1 cellular context compared by ENCODE assay signal in the genomic region with DNA sequence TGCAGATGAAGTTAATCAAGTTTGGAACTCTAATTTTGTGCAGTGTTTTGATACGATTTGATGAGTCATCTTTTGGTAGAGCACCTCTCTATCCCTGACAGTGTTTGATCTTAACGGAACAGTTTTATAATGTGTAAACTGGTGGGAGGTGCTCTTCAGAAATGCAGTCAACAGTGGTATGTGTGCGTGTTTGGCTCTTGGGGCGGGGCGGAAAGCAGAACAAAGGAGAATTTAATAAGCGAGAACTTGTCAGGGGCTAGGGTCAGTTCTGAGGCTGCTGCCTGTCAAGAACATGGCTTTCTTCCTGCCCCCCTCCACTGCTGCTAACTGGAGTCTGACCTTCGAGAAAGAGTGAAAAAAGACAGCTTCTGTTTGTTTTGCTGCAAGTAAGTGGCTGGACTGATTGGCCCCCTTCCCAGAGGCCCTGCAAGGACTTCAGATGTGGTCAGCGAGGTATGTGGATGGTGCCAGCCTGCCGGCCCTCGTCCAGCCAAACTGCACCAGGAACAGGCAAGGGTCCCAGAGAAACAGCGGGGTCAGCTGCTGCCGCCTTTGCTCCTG.
TF ChIP-seq lines count a peak whose summit lies in the region.

No MANE protein-coding gene starts in this region.

TF ChIP-seq in K562, 482 proteins besides CTCF, POLR2A, EP300 and RAD21 (continued from another document):
- TF ChIP-seq, protein P1, sequence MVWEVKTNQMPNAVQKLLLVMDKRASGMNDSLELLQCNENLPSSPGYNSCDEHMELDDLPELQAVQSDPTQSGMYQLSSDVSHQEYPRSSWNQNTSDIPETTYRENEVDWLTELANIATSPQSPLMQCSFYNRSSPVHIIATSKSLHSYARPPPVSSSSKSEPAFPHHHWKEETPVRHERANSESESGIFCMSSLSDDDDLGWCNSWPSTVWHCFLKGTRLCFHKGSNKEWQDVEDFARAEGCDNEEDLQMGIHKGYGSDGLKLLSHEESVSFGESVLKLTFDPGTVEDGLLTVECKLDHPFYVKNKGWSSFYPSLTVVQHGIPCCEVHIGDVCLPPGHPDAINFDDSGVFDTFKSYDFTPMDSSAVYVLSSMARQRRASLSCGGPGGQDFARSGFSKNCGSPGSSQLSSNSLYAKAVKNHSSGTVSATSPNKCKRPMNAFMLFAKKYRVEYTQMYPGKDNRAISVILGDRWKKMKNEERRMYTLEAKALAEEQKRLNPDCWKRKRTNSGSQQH (CRISPR knock-in tag; IDR thresholded peaks at IDR 0.05) = no peak
- TF ChIP-seq MAFF (IDR thresholded peaks at IDR 0.05; ENCODE audit: low read length) (peak; percentile 64), MAFK (IDR thresholded peaks at IDR 0.05; ENCODE audit: low read length) (peak; percentile 2; the same call in 1 of the 2 replicates), ARID1B (IDR thresholded peaks at IDR 0.05) (no peak)
- TF ChIP-seq, protein P2, sequence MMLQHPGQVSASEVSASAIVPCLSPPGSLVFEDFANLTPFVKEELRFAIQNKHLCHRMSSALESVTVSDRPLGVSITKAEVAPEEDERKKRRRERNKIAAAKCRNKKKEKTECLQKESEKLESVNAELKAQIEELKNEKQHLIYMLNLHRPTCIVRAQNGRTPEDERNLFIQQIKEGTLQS (IDR thresholded peaks at IDR 0.05) = peak; percentile 64
- TF ChIP-seq, protein P2 (CRISPR knock-in tag; conservative IDR thresholded peaks at IDR 0.05) = no peak
- TF ChIP-seq, protein P3, sequence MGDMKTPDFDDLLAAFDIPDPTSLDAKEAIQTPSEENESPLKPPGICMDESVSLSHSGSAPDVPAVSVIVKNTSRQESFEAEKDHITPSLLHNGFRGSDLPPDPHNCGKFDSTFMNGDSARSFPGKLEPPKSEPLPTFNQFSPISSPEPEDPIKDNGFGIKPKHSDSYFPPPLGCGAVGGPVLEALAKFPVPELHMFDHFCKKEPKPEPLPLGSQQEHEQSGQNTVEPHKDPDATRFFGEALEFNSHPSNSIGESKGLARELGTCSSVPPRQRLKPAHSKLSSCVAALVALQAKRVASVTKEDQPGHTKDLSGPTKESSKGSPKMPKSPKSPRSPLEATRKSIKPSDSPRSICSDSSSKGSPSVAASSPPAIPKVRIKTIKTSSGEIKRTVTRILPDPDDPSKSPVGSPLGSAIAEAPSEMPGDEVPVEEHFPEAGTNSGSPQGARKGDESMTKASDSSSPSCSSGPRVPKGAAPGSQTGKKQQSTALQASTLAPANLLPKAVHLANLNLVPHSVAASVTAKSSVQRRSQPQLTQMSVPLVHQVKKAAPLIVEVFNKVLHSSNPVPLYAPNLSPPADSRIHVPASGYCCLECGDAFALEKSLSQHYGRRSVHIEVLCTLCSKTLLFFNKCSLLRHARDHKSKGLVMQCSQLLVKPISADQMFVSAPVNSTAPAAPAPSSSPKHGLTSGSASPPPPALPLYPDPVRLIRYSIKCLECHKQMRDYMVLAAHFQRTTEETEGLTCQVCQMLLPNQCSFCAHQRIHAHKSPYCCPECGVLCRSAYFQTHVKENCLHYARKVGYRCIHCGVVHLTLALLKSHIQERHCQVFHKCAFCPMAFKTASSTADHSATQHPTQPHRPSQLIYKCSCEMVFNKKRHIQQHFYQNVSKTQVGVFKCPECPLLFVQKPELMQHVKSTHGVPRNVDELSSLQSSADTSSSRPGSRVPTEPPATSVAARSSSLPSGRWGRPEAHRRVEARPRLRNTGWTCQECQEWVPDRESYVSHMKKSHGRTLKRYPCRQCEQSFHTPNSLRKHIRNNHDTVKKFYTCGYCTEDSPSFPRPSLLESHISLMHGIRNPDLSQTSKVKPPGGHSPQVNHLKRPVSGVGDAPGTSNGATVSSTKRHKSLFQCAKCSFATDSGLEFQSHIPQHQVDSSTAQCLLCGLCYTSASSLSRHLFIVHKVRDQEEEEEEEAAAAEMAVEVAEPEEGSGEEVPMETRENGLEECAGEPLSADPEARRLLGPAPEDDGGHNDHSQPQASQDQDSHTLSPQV (IDR thresholded peaks at IDR 0.05) = no peak
- TF ChIP-seq, protein P4, sequence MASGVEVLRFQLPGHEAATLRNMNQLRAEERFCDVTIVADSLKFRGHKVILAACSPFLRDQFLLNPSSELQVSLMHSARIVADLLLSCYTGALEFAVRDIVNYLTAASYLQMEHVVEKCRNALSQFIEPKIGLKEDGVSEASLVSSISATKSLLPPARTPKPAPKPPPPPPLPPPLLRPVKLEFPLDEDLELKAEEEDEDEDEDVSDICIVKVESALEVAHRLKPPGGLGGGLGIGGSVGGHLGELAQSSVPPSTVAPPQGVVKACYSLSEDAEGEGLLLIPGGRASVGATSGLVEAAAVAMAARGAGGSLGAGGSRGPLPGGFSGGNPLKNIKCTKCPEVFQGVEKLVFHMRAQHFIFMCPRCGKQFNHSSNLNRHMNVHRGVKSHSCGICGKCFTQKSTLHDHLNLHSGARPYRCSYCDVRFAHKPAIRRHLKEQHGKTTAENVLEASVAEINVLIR (CRISPR knock-in tag; IDR thresholded peaks at IDR 0.05) = no peak
- TF ChIP-seq, protein P5, sequence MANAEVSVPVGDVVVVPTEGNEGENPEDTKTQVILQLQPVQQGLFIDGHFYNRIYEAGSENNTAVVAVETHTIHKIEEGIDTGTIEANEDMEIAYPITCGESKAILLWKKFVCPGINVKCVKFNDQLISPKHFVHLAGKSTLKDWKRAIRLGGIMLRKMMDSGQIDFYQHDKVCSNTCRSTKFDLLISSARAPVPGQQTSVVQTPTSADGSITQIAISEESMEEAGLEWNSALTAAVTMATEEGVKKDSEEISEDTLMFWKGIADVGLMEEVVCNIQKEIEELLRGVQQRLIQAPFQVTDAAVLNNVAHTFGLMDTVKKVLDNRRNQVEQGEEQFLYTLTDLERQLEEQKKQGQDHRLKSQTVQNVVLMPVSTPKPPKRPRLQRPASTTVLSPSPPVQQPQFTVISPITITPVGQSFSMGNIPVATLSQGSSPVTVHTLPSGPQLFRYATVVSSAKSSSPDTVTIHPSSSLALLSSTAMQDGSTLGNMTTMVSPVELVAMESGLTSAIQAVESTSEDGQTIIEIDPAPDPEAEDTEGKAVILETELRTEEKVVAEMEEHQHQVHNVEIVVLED (CRISPR knock-in tag; IDR thresholded peaks at IDR 0.05) = no peak
TF ChIP-seq in K562: peak in this region for 7.
